ENCODE assay signal across 8 cellular contexts in the genomic region with DNA sequence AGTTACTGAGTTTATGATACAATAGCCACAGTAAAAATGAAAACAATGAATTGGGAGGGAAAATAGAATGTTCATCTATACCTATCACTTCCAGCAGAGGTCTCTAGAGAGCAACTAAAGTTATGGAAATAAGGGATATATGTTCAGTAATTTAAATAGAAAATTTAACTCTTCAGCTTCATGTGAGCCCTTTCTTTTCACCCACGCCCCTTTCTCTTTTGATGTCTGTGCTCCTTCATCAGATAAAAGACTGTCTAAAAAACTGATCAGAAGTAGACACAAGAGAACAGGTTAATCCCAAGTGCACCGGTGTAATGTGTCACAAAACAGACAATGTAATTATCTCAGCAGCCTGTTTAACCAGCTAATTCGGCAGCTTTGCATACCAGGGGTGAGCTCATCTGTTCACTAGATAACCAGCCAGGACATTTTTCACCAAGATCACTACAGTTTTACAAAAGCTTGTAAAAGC.
DNase-seq lines count a peak whose midpoint lies in the region; ATAC-seq and TF ChIP-seq lines count a peak whose summit lies in the region.

No MANE protein-coding gene starts in this region.

- H3K36me3 ChIP-seq in BJ (ENCODE audit: control insufficient read depth, insufficient read depth, low read length) = no peaks in the 10 kb centered on the region

- CTCF ChIA-PET in BJ (lab: Yijun Ruan, JAX) = interaction anchor here (0.6 to 5.1 kb wide), 17 partner anchors 11 to 507 kb away, joined by 3 to 69 read pairs (median 4); partner anchors contain the start of genes IKZF2 and SPAG16

- peak; percentile 53 for TF ChIP-seq CTCF in BJ (IDR thresholded peaks at IDR 0.05; ENCODE audit: insufficient read depth, low read depth, low read length)

- H3K4me3 ChIP-seq in BJ (ENCODE audit: low read depth, low read length) = no peak overlapping the region

- POLR2A ChIA-PET in BJ (lab: Charles Lee) = interaction anchor here (0.6 kb wide), 1 partner anchor 65 kb away, joined by 3 read pairs; no protein-coding TSS in a partner anchor

- DNase-seq in BJ (ENCODE audit: low read depth) (no peak), NCI-H69 (lab: John Stamatoyannopoulos, UW) (peak; percentile 62), cerebellum (ENCODE audit: low spot score) (peak; percentile 15), medulla oblongata (ENCODE audit: extremely low spot score) (peak; percentile 29)
- DNase-seq in stimulated activated CD4-positive, alpha-beta T cell treated with anti-CD3 and anti-CD28 coated beads, Interleukin-4, amount 100 ng/mL, for 4 hours = no peak
- DNase-seq in stimulated activated CD4-positive, alpha-beta T cell treated with anti-CD3 and anti-CD28 coated beads, Interleukin-2, amount 100 ng/mL, for 48 hours = no peak

- no peaks in the 10 kb centered on the region for H3K27me3 ChIP-seq in BJ (ENCODE audit: control insufficient read depth, insufficient read depth, low read length)

- ATAC-seq in GM18520 (IDR thresholded peaks at IDR 0.05; ENCODE audit: unreplicated experiment) (peak; percentile 40), HG03280 (IDR thresholded peaks at IDR 0.05; ENCODE audit: unreplicated experiment) (peak; percentile 69)

Comparison
In these comparisons a context has a peak if more than half of its experiments do, and no peak if none do; other contexts are left out.
1. DNase-seq: peak in NCI-H69 (single experiment), cerebellum (single experiment) and medulla oblongata (single experiment); none in BJ (single experiment), stimulated activated CD4-positive, alpha-beta T cell treated with anti-CD3 and anti-CD28 coated beads, Interleukin-4, amount 100 ng/mL, for 4 hours (0 of 2) and stimulated activated CD4-positive, alpha-beta T cell treated with anti-CD3 and anti-CD28 coated beads, Interleukin-2, amount 100 ng/mL, for 48 hours (0 of 2).